1 cellular context compared by ENCODE assay signal in the genomic region with DNA sequence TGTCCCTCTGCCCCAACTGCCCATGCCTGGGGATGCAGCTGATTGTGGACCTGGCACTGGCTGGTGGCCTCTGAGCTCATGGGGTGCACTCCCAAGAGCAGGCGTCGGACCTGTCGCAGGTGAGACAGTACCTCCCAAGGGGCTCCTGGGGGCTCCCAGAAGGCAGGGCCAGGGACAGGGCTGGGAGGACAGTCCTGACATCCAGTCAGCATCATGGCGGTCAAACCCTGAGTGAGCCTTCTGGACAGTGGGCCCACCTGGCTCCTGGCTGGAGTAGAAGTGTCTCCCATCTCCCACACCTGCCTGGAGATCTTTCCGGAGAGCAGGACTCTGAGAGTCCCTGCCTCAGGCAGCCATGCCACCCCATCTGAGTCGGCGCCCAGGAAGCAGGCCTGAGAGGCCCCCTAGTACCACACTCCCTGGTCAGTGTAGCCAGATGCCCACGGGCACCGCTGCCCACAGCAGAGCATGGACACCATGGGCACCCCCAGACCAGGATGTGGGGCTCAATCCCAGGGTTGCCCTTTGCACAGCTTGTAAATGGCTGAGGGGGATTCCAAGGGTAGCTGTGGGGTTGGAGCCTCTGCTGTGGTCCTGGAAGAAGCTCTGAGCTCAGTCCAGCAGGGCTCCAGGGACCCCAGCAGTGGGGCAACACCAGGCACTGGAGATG.
TF ChIP-seq lines count a peak whose summit lies in the region.

No MANE protein-coding gene starts in this region.

TF ChIP-seq in H1, 55 proteins besides CTCF, POLR2A, EP300 and RAD21:
- TF ChIP-seq HDAC2 (IDR thresholded peaks at IDR 0.05; ENCODE audit: borderline replicate concordance in 1 of 2, low read depth in 2 of 2, low read length in 2 of 2) (no peak), SUZ12 (IDR thresholded peaks at IDR 0.05; ENCODE audit: low read length) (no peak), RFX5 (IDR thresholded peaks at IDR 0.05; ENCODE audit: borderline replicate concordance, low read depth, low read length) (no peak), BCL11A (IDR thresholded peaks at IDR 0.05; ENCODE audit: low read depth in 2 of 2, low read length in 2 of 2) (no peak), CBX5 (IDR thresholded peaks at IDR 0.05; ENCODE audit: low read depth, low read length) (no peak), BRCA1 (IDR thresholded peaks at IDR 0.05; ENCODE audit: low read depth, low read length) (no peak), SIRT6 (IDR thresholded peaks at IDR 0.05; ENCODE audit: low read length) (no peak), TBP (IDR thresholded peaks at IDR 0.05; ENCODE audit: low read depth, low read length) (no peak), SAP30 (IDR thresholded peaks at IDR 0.05; ENCODE audit: insufficient read depth, insufficient replicate concordance, low read length) (no peak)
- TF ChIP-seq, protein P1, sequence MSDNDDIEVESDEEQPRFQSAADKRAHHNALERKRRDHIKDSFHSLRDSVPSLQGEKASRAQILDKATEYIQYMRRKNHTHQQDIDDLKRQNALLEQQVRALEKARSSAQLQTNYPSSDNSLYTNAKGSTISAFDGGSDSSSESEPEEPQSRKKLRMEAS (IDR thresholded peaks at IDR 0.05) = no peak
